15 cellular contexts compared by ENCODE assay signal in the genomic region with DNA sequence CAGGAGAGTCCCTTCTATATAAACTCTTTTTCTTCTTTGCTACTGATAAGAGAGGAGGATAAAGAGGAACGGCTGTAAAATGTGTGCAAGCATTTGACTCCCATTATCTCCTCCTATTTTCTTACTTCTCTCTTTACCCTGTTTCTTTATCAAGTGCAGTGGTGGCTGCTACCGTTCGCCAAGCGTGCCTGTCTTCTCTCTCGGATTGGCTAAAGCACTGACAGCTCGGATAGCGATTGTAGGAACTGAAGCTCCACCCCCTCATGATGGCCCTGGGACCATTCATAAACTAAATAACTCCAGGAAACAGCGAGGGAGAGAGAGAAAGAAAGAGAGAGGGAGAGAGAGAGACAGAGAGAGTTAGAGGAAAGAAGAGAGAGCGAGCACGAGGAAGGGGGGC. TPM values are rescaled to one million over a fixed set of nuclear protein-coding genes. Genes with fewer than 3 reads are reported as not detected.
DNase-seq lines count a peak whose midpoint lies in the region; ATAC-seq, FAIRE-seq and TF ChIP-seq lines count a peak whose summit lies in the region.
"Had no signal": no experiment of that assay in that cellular context is flagged by ENCODE, and none has a peak within 500 bp of the region (broad histone marks: within the 10 kb centered on the region; RNA-seq: fewer than 3 reads in every experiment).

No MANE protein-coding gene starts in this region.

- peaks cover 60% of the 10 kb centered on the region for H3K27me3 ChIP-seq in H7 (ENCODE audit: control insufficient read depth, insufficient read depth, low read length)
- H3K27me3 ChIP-seq in iPS-15b (ENCODE audit: control insufficient read depth, insufficient read depth, low read length) = peaks cover 73% of the 10 kb centered on the region
- H3K27me3 ChIP-seq in pancreas = no peaks in the 10 kb centered on the region
- H3K27me3 ChIP-seq in psoas muscle (ENCODE audit: insufficient read depth in 3 of 3, low read length in 2 of 3) = no peaks in the 10 kb centered on the region

- FAIRE-seq in pancreas (lab: Jason Lieb, UNC) = peak; percentile 80
- FAIRE-seq: endometrium had no signal

- H3K4me3 ChIP-seq in H7 (ENCODE audit: insufficient read depth, low read depth, low read length) = peak overlapping the region; percentile 43
- peak overlapping the region; percentile 78 for H3K4me3 ChIP-seq in iPS-15b (ENCODE audit: low read depth, low read length)
- no peak overlapping the region for H3K4me3 ChIP-seq in pancreas
- H3K4me3 ChIP-seq in foreskin fibroblast (ENCODE audit: low read depth in 1 of 2, low read length in 2 of 2) = no peak overlapping the region
- H3K4me3 ChIP-seq in psoas muscle = no peak overlapping the region

- H3K27me3 Mint-ChIP-seq in brain = peaks cover 97% of the 10 kb centered on the region
- H3K27me3 Mint-ChIP-seq: activated CD8-positive, alpha-beta T cell treated with anti-CD3 and anti-CD28 coated beads for 36 hours had no signal

- H3K27ac ChIP-seq in pancreas (no peak overlapping the region), psoas muscle (no peak overlapping the region)

- peak overlapping the region; percentile 83 to 92 (median 87) for H3K4me3 Mint-ChIP-seq in brain
- H3K4me3 Mint-ChIP-seq: activated CD8-positive, alpha-beta T cell treated with anti-CD3 and anti-CD28 coated beads for 36 hours; activated naive CD4-positive, alpha-beta T cell treated with anti-CD3 and anti-CD28 coated beads for 36 hours had no signal

- H3K9me3 Mint-ChIP-seq in brain = peaks cover 0 to 21% (median 9%) of the 10 kb centered on the region in 5 experiments
- H3K9me3 Mint-ChIP-seq: activated CD8-positive, alpha-beta T cell treated with anti-CD3 and anti-CD28 coated beads for 36 hours; activated naive CD4-positive, alpha-beta T cell treated with anti-CD3 and anti-CD28 coated beads for 36 hours had no signal

- WGBS in pancreas, 2 donors = 93 to 95% methylated on average over 10 of the region's 10 CpGs
- 81 to 92% (median 90%) methylated on average over 10 of the region's 10 CpGs for WGBS in psoas muscle, 3 donors

- no peak overlapping the region for H3K9ac ChIP-seq in iPS-15b (ENCODE audit: low read depth, low read length)

- no peaks in the 10 kb centered on the region for H3K9me3 ChIP-seq in iPS-15b (ENCODE audit: control insufficient read depth, insufficient read depth, low read length)
- H3K9me3 ChIP-seq in pancreas = no peaks in the 10 kb centered on the region
- H3K9me3 ChIP-seq in psoas muscle = no peaks in the 10 kb centered on the region

- H3K36me3 Mint-ChIP-seq in brain = peaks cover 17% of the 10 kb centered on the region

- intact Hi-C loops in pancreas (cut with DNase I) = no loop called here
- intact Hi-C loops in psoas muscle (cut with DNase I) = no loop called here

- TF ChIP-seq CTCF in brain (conservative IDR thresholded peaks at IDR 0.05) (no peak), pancreas (IDR thresholded peaks at IDR 0.05) (no peak), foreskin fibroblast (IDR thresholded peaks at IDR 0.05; ENCODE audit: low read depth, low read length) (no peak), psoas muscle (IDR thresholded peaks at IDR 0.05) (no peak)

- DNase-seq in H7 (peak; percentile 64), pancreas (no peak), foreskin fibroblast (no peak), psoas muscle (no peak), putamen (ENCODE audit: low spot score) (no peak), COLO668 (lab: John Stamatoyannopoulos, UW; ENCODE audit: unreplicated experiment) (no peak)
- DNase-seq: activated CD8-positive, alpha-beta T cell treated with anti-CD3 and anti-CD28 coated beads for 36 hours; activated naive CD4-positive, alpha-beta T cell treated with anti-CD3 and anti-CD28 coated beads for 36 hours; C1 segment of cervical spinal cord; KG1; NCI-H2081 treated with DMSO at 0.1 percent for 48 hours; posterior cingulate gyrus had no signal

- H3K4me1 ChIP-seq in iPS-15b (ENCODE audit: control insufficient read depth, insufficient read depth, low read length) (peaks cover 14% of the 10 kb centered on the region), pancreas (peaks cover 8 to 15% (median 14%) of the 10 kb centered on the region in 3 donors), psoas muscle (no peaks in the 10 kb centered on the region)

- H3K27ac Mint-ChIP-seq in brain = peak overlapping the region in 3 of 5 experiments; percentile 46 to 89 (median 79)
- H3K27ac Mint-ChIP-seq: activated CD8-positive, alpha-beta T cell treated with anti-CD3 and anti-CD28 coated beads for 36 hours; activated naive CD4-positive, alpha-beta T cell treated with anti-CD3 and anti-CD28 coated beads for 36 hours had no signal

- ATAC-seq in pancreas (no peak), psoas muscle (no peak)
- ATAC-seq: activated CD8-positive, alpha-beta T cell treated with anti-CD3 and anti-CD28 coated beads for 36 hours had no signal

- no peaks in the 10 kb centered on the region for H3K36me3 ChIP-seq in H7 (replicated peaks; ENCODE audit: control insufficient read depth, insufficient read depth, low read length)
- H3K36me3 ChIP-seq in iPS-15b (ENCODE audit: control insufficient read depth, insufficient read depth, low read length) = no peaks in the 10 kb centered on the region
- H3K36me3 ChIP-seq in pancreas = peaks cover 0 to 9% (median 0%) of the 10 kb centered on the region in 3 donors
- no peaks in the 10 kb centered on the region for H3K36me3 ChIP-seq in psoas muscle (ENCODE audit: insufficient read depth in 1 of 2, low read depth in 1 of 2)

- H3K4me1 Mint-ChIP-seq in brain = peaks cover 46% of the 10 kb centered on the region

RNA-seq across cellular contexts. Expression of gene MAB21L2, which starts 0.3 kb away (rescaled TPM):
- not detected in 2 replicates for total RNA-seq in H7 (2014; rRNA removed; shearing (Covaris generic))
- polyA plus RNA-seq in brain (ENCODE audit: insufficient read depth, low read depth, low replicate concordance) = not detected
- under 1 TPM in 2 of 6 donors, not detected in 4; 0.09 to 0.20 TPM for total RNA-seq in pancreas
- under 1 TPM; 0.12 to 0.15 TPM for polyA plus RNA-seq in pancreas
- not detected for total RNA-seq in psoas muscle
- under 1 TPM in 2 of 3 donors, not detected in 1; 0.01 to 0.03 TPM for polyA plus RNA-seq in psoas muscle
- total RNA-seq: activated CD8-positive, alpha-beta T cell treated with anti-CD3 and anti-CD28 coated beads for 36 hours; activated naive CD4-positive, alpha-beta T cell treated with anti-CD3 and anti-CD28 coated beads for 36 hours had no signal

Comparison
In these comparisons a context has a peak if more than half of its experiments do, and no peak if none do; other contexts are left out.
1. H3K4me3 ChIP-seq: peak in H7 (single experiment) and iPS-15b (single experiment); none in pancreas (0 of 4), foreskin fibroblast (0 of 2) and psoas muscle (single experiment).